ENCODE assay signal across 27 cellular contexts in the genomic region with DNA sequence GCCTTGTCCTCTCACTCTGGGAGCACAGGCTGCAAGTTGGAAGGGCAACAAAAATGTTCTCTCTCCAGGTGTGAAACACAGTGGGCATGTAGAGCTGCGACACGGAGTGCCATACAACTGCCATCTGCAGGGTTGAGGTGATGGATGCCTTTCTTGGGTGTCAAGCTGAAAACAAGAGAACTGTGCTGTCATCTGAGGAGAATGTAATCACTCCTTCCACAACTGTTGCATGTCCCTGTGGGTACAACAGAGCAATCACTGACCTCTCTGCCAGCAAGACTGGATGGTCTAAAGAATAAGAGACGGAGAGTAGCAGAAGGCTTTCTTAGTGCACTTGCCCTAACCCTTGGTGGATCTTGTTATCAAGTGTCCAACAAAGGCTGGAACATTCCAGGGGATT. TPM values are rescaled to one million over a fixed set of nuclear protein-coding genes. Genes with fewer than 3 reads are reported as not detected.
"Had no signal": no experiment of that assay in that cellular context is flagged by ENCODE, and none has a peak within 500 bp of the region (broad histone marks: within the 10 kb centered on the region; RNA-seq: fewer than 3 reads in every experiment).

No MANE protein-coding gene starts in this region.

- H3K27ac Mint-ChIP-seq: activated CD4-positive, alpha-beta memory T cell treated with anti-CD3 and anti-CD28 coated beads for 36 hours; WTC11 had no signal

- H3K27me3 Mint-ChIP-seq: activated CD4-positive, alpha-beta memory T cell treated with anti-CD3 and anti-CD28 coated beads for 36 hours; effector memory CD8-positive, alpha-beta T cell had no signal

- ATAC-seq: effector memory CD8-positive, alpha-beta T cell; esophagus mucosa; left ventricle myocardium superior; SK-N-SH treated with all-trans-retinoic acid at 6 μM for 48 hours; stimulated activated naive CD8-positive, alpha-beta T cell treated with anti-CD3 and anti-CD28 coated beads, Interleukin-15, Interleukin-2, amounts not matched to agents 100 U/mL and 50 U/mL, for 24 hours; WTC11 had no signal

- DNase-seq: activated CD4-positive, alpha-beta memory T cell treated with anti-CD3 and anti-CD28 coated beads for 36 hours; activated CD4-positive, alpha-beta T cell treated with anti-CD3 and anti-CD28 coated beads for 4 hours; activated effector memory CD4-positive, alpha-beta T cell treated with anti-CD3 and anti-CD28 coated beads, Interleukin-2, amount 50 U/mL, for 16 hours; activated naive CD4-positive, alpha-beta T cell treated with anti-CD3 and anti-CD28 coated beads, Interleukin-2, amount 50 U/mL, for 16 hours; activated T-cell treated with anti-CD3 and anti-CD28 coated beads, Interleukin-2, amount 50 U/mL, for 48 hours; adrenal gland; colonic mucosa; dorsolateral prefrontal cortex; effector memory CD8-positive, alpha-beta T cell; foreskin melanocyte; kidney glomerular epithelial cell; left ventricle myocardium superior; mammary epithelial cell; midbrain; occipital lobe; sigmoid colon; stimulated activated CD4-positive, alpha-beta T cell treated with anti-CD3 and anti-CD28 coated beads, Interleukin-4, amount 100 ng/mL, for 1 hour; stimulated activated naive CD8-positive, alpha-beta T cell treated with anti-CD3 and anti-CD28 coated beads, Interleukin-15, Interleukin-2, amounts not matched to agents 100 U/mL and 50 U/mL, for 24 hours; substantia nigra; T-helper 1 cell; T-helper 9 cell; thyroid gland had no signal

- H3K9me3 ChIP-seq: adrenal gland, breast epithelium, colonic mucosa, thyroid gland had no signal

- H3K4me3 Mint-ChIP-seq: activated CD4-positive, alpha-beta memory T cell treated with anti-CD3 and anti-CD28 coated beads for 36 hours; WTC11 had no signal

RNA-seq across cellular contexts. Expression of gene SLFN11, which starts 29.2 kb away (rescaled TPM):
- polyA plus RNA-seq: neural cell had no signal
